In genomic region chr22:45672564-45673481, GRCh38 we compare ENCODE assay signal across 8 cellular contexts. TPM values are rescaled to one million over a fixed set of nuclear protein-coding genes. Genes with fewer than 3 reads are reported as not detected.
DNase-seq lines count a peak whose midpoint lies in the region; ATAC-seq and TF ChIP-seq lines count a peak whose summit lies in the region.

No MANE protein-coding gene starts in this region.

- no peak for TF ChIP-seq CTCF in activated CD8-positive, alpha-beta T cell treated with anti-CD3 and anti-CD28 coated beads for 36 hours (IDR thresholded peaks at IDR 0.05)
- TF ChIP-seq CTCF in left ventricle myocardium inferior (IDR thresholded peaks at IDR 0.05; ENCODE audit: borderline replicate concordance), result no peak

- POLR2A ChIA-PET in activated CD8-positive, alpha-beta T cell treated with anti-CD3 and anti-CD28 coated beads for 36 hours (lab: Charles Lee), result interaction anchor here (0.5 to 0.9 kb wide), 2 partner anchors 20 to 75 kb away, joined by 3 read pairs; no protein-coding TSS in a partner anchor

- no peaks in the 10 kb centered on the region for H3K9me3 ChIP-seq in left ventricle myocardium inferior (replicated peaks)

- no peaks in the 10 kb centered on the region for H3K27me3 Mint-ChIP-seq in activated CD8-positive, alpha-beta T cell treated with anti-CD3 and anti-CD28 coated beads for 36 hours

- H3K9me3 Mint-ChIP-seq in activated CD8-positive, alpha-beta T cell treated with anti-CD3 and anti-CD28 coated beads for 36 hours, result no peaks in the 10 kb centered on the region

- peak overlapping the region; percentile 91 for H3K4me3 ChIP-seq in left ventricle myocardium inferior
- H3K4me3 ChIP-seq in skin epidermis, result peak overlapping the region; percentile 57 to 80 (median 65)

- H3K27me3 ChIP-seq in left ventricle myocardium inferior (ENCODE audit: low read depth), result no peaks in the 10 kb centered on the region

- intact Hi-C loops in Right ventricle myocardium inferior (cut with DNase I), result loop anchor here (10.0 kb wide), 1 partner anchor 258 kb away; the partner anchor contains the start of genes RIBC2 and SMC1B
- intact Hi-C loops in cardiac septum (cut with DNase I), result no loop called here
- intact Hi-C loops in activated CD8-positive, alpha-beta T cell treated with anti-CD3 and anti-CD28 coated beads for 36 hours (cut with micrococcal nuclease), result no loop called here
- intact Hi-C loops in left ventricle myocardium inferior (cut with micrococcal nuclease), result no loop called here

- H3K4me1 Mint-ChIP-seq in activated CD8-positive, alpha-beta T cell treated with anti-CD3 and anti-CD28 coated beads for 36 hours (ENCODE audit: low read depth), result peaks cover 38% of the 10 kb centered on the region

- H3K4me1 ChIP-seq in left ventricle myocardium inferior, result peaks cover 53% of the 10 kb centered on the region

- peak; percentile 23 for ATAC-seq in Right ventricle myocardium inferior
- peak; percentile 9 for ATAC-seq in activated CD8-positive, alpha-beta T cell treated with anti-CD3 and anti-CD28 coated beads for 36 hours

- no peaks in the 10 kb centered on the region for H3K36me3 ChIP-seq in left ventricle myocardium inferior

- H3K27ac ChIP-seq in left ventricle myocardium inferior (replicated peaks), result peak overlapping the region; percentile 84
- peak overlapping the region; percentile 77 to 95 (median 88) for H3K27ac ChIP-seq in skin epidermis

- peaks cover 29% of the 10 kb centered on the region for H3K36me3 Mint-ChIP-seq in activated CD8-positive, alpha-beta T cell treated with anti-CD3 and anti-CD28 coated beads for 36 hours (ENCODE audit: low read depth)

- CTCF ChIA-PET in activated CD8-positive, alpha-beta T cell treated with anti-CD3 and anti-CD28 coated beads for 36 hours (lab: Charles Lee), result interaction anchor here (0.7 to 1.3 kb wide), 2 partner anchors 9 to 191 kb away, joined by 4 read pairs; no protein-coding TSS in a partner anchor

- peak overlapping the region; percentile 94 for H3K4me3 Mint-ChIP-seq in activated CD8-positive, alpha-beta T cell treated with anti-CD3 and anti-CD28 coated beads for 36 hours

- DNase-seq in Right ventricle myocardium inferior (ENCODE audit: missing footprints) (no peak), cardiac septum (ENCODE audit: low spot score) (no peak), left ventricle myocardium inferior (no peak), OCI-M2 (lab: John Stamatoyannopoulos, UW; ENCODE audit: unreplicated experiment) (no peak), NCI-H2081 treated with DMSO at 0.1 percent for 48 hours (lab: John Stamatoyannopoulos, UW) (no peak), NCI-H187 treated with DMSO at 0.1 percent for 48 hours (lab: John Stamatoyannopoulos, UW) (no peak)
- DNase-seq in activated CD8-positive, alpha-beta T cell treated with anti-CD3 and anti-CD28 coated beads for 36 hours, result no peak

- peak overlapping the region; percentile 89 for H3K27ac Mint-ChIP-seq in activated CD8-positive, alpha-beta T cell treated with anti-CD3 and anti-CD28 coated beads for 36 hours

RNA-seq across cellular contexts. Expression of gene ATXN10, which starts 1.2 kb away (rescaled TPM):
- total RNA-seq in Right ventricle myocardium inferior (138 TPM), cardiac septum (156 TPM), left ventricle myocardium inferior (148 TPM)
- total RNA-seq in activated CD8-positive, alpha-beta T cell treated with anti-CD3 and anti-CD28 coated beads for 36 hours, result 100 to 1,000 TPM; 114 to 121 TPM
